16 cellular contexts compared by ENCODE assay signal in the genomic region with DNA sequence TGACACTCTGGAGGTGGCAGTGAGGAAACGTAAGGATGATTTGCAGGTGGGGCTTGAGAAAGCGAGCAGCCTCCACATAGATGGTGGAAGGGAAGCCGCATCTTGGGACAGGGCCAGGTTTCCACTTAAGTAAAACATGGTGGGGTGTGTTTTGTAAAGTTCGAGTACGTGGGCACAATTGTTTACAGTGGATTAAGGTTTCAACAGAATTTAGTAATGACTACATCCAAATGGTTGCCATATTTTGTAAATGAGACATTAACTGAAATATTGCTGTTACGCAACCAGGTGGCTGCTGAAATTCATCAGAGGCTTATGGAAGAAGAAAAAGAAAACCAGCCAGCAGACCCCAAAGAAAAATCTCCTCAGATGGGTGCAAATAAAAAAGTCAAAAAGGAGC.
DNase-seq lines count a peak whose midpoint lies in the region; ATAC-seq, FAIRE-seq and TF ChIP-seq lines count a peak whose summit lies in the region.
"Had no signal": no experiment of that assay in that cellular context is flagged by ENCODE, and none has a peak within 500 bp of the region (broad histone marks: within the 10 kb centered on the region; RNA-seq: fewer than 3 reads in every experiment).

No MANE protein-coding gene starts in this region.

- no peak overlapping the region for H3K18ac ChIP-seq in mesenchymal stem cell (ENCODE audit: low read depth in 1 of 2, low read length in 2 of 2)

- H3K9me3 ChIP-seq in RWPE2 (ENCODE audit: severe bottlenecking), result no peaks in the 10 kb centered on the region
- no peaks in the 10 kb centered on the region for H3K9me3 ChIP-seq in mesenchymal stem cell (ENCODE audit: control insufficient read depth, low read length)
- no peaks in the 10 kb centered on the region for H3K9me3 ChIP-seq in thyroid gland
- H3K9me3 ChIP-seq: left lung had no signal

- intact Hi-C loops in thyroid gland (cut with DNase I), result no loop called here

- DNase-seq in AG20443 (ENCODE audit: low spot score) (peak; percentile 38), H54 (ENCODE audit: insufficient read length, low spot score) (no peak), RWPE2 (ENCODE audit: low spot score) (peak; percentile 93), mesenchymal stem cell (peak; percentile 86), GM19239 (ENCODE audit: insufficient read length, low spot score) (no peak), thyroid gland (no peak), DMS79 treated with DMSO at 0.1 percent for 48 hours (lab: John Stamatoyannopoulos, UW) (no peak)
- DNase-seq: activated CD4-positive, alpha-beta T cell treated with anti-CD3 and anti-CD28 coated beads for 48 hours; brain microvascular endothelial cell; hippocampal formation; left lung; NCI-H2081; T-cell had no signal

- no peak overlapping the region for H3K9ac ChIP-seq in mesenchymal stem cell (ENCODE audit: low read length)

- TF ChIP-seq POLR2A in H54 (IDR thresholded peaks at IDR 0.05; ENCODE audit: low read depth, low read length), result no peak
- no peak for TF ChIP-seq POLR2A in thyroid gland (IDR thresholded peaks at IDR 0.05)

- no peak overlapping the region for H4K8ac ChIP-seq in mesenchymal stem cell (ENCODE audit: low read length)

- no peak overlapping the region for H3K4me2 ChIP-seq in mesenchymal stem cell (ENCODE audit: low read length, poor library complexity, severe bottlenecking)

- H3K4ac ChIP-seq in mesenchymal stem cell (ENCODE audit: low read depth in 1 of 2, low read length in 2 of 2), result no peak overlapping the region

- H3K23ac ChIP-seq in mesenchymal stem cell (ENCODE audit: low read length in 2 of 2), result no peak overlapping the region

- ATAC-seq in RWPE2 (ENCODE audit: low read depth) (peak; percentile 90), GM21367 (IDR thresholded peaks at IDR 0.05; ENCODE audit: unreplicated experiment) (no peak)
- ATAC-seq: K562, left lung, T-cell had no signal

- no peak overlapping the region for H3K14ac ChIP-seq in mesenchymal stem cell (ENCODE audit: low read length in 2 of 2)

- peaks cover 31% of the 10 kb centered on the region for H3K4me1 ChIP-seq in RWPE2 (ENCODE audit: insufficient read depth, poor library complexity, severe bottlenecking)
- H3K4me1 ChIP-seq in mesenchymal stem cell (ENCODE audit: control insufficient read depth, insufficient read depth, low read depth, low read length), result no peaks in the 10 kb centered on the region
- no peaks in the 10 kb centered on the region for H3K4me1 ChIP-seq in thyroid gland
- H3K4me1 ChIP-seq: left lung had no signal

- no peak overlapping the region for H2BK15ac ChIP-seq in mesenchymal stem cell (ENCODE audit: low read depth, poor library complexity, severe bottlenecking)

- no peak overlapping the region for H2BK12ac ChIP-seq in mesenchymal stem cell (ENCODE audit: low read length in 2 of 2)

- no peaks in the 10 kb centered on the region for H3K79me1 ChIP-seq in mesenchymal stem cell (replicated peaks; ENCODE audit: low read length, poor library complexity, severe bottlenecking)

- 25% methylated on average over 6 of the region's 6 CpGs for WGBS in mesenchymal stem cell
- 87 to 89% methylated on average over 6 of the region's 6 CpGs for WGBS in thyroid gland, 2 donors

- no peak overlapping the region for H2AFZ ChIP-seq in mesenchymal stem cell (ENCODE audit: low read depth, low read length)

- TF ChIP-seq CTCF in RWPE2 (IDR thresholded peaks at IDR 0.05; ENCODE audit: poor library complexity, severe bottlenecking) (no peak), thyroid gland (IDR thresholded peaks at IDR 0.05) (no peak)

- H3K27ac ChIP-seq in RWPE2 (ENCODE audit: poor library complexity, severe bottlenecking) (peak overlapping the region; percentile 71), mesenchymal stem cell (ENCODE audit: low read length, poor library complexity, severe bottlenecking) (no peak overlapping the region), thyroid gland (no peak overlapping the region)
- H3K27ac ChIP-seq: brain microvascular endothelial cell, left lung had no signal

- no peaks in the 10 kb centered on the region for H3K36me3 ChIP-seq in RWPE2 (ENCODE audit: low read depth)
- no peaks in the 10 kb centered on the region for H3K36me3 ChIP-seq in mesenchymal stem cell (ENCODE audit: control insufficient read depth in 1 of 2, insufficient read depth in 2 of 2, low read depth in 1 of 2, low read length in 2 of 2)
- H3K36me3 ChIP-seq in thyroid gland, result no peaks in the 10 kb centered on the region
- H3K36me3 ChIP-seq: brain microvascular endothelial cell, left lung had no signal

- no peak overlapping the region for H2BK120ac ChIP-seq in mesenchymal stem cell (ENCODE audit: low read depth, low read length)

- no peak overlapping the region for H2BK5ac ChIP-seq in mesenchymal stem cell (ENCODE audit: low read depth, low read length, poor library complexity, severe bottlenecking)

- H2AK5ac ChIP-seq in mesenchymal stem cell (ENCODE audit: low read length, severe bottlenecking), result no peak overlapping the region

- H3K4me3 ChIP-seq in RWPE2 (ENCODE audit: severe bottlenecking) (no peak overlapping the region), mesenchymal stem cell (ENCODE audit: insufficient read depth in 1 of 2, low read depth in 1 of 2, low read length in 2 of 2) (no peak overlapping the region), thyroid gland (replicated peaks in 1 of 3) (no peak overlapping the region)
- H3K4me3 ChIP-seq: K562, left lung had no signal

- no peak overlapping the region for H4K91ac ChIP-seq in mesenchymal stem cell (ENCODE audit: low read length)

- FAIRE-seq in H54 (lab: Jason Lieb, UNC) (peak; percentile 78), GM19239 (lab: Jason Lieb, UNC) (no peak)
- FAIRE-seq: endometrium, K562 had no signal

- H3K27me3 ChIP-seq in RWPE2 (ENCODE audit: insufficient read depth, poor library complexity, severe bottlenecking) (no peaks in the 10 kb centered on the region), mesenchymal stem cell (ENCODE audit: control insufficient read depth in 1 of 2, insufficient read depth in 1 of 2, low read length in 2 of 2) (no peaks in the 10 kb centered on the region), thyroid gland (no peaks in the 10 kb centered on the region)
- H3K27me3 ChIP-seq: brain microvascular endothelial cell, left lung had no signal

Comparison
In these comparisons a context has a peak if more than half of its experiments do, and no peak if none do; other contexts are left out.
1. DNase-seq: peak in AG20443 (single experiment), RWPE2 (single experiment) and mesenchymal stem cell (single experiment); none in H54 (single experiment), GM19239 (single experiment), thyroid gland (0 of 2) and DMS79 treated with DMSO at 0.1 percent for 48 hours (single experiment).